8 cellular contexts compared by ENCODE assay signal in genomic region chr3:149042766-149043386, GRCh38. TPM values are rescaled to one million over a fixed set of nuclear protein-coding genes. Genes with fewer than 3 reads are reported as not detected.
DNase-seq lines count a peak whose midpoint lies in the region; ATAC-seq and TF ChIP-seq lines count a peak whose summit lies in the region.

No MANE protein-coding gene starts in this region.

- TF ChIP-seq CTCF in esophagus muscularis mucosa (IDR thresholded peaks at IDR 0.05) = no peak

- H3K9me3 Mint-ChIP-seq in immature natural killer cell = no peaks in the 10 kb centered on the region

- no peak overlapping the region for H3K27ac ChIP-seq in esophagus muscularis mucosa (replicated peaks in 1 of 4)

- WGBS in esophagus muscularis mucosa = 67% methylated on average over 1 of the region's 1 CpG

- H3K4me3 Mint-ChIP-seq in immature natural killer cell = peak overlapping the region; percentile 23 to 71 (median 59)

- no peak overlapping the region for H3K4me3 ChIP-seq in esophagus muscularis mucosa

- peaks cover 7 to 26% (median 24%) of the 10 kb centered on the region in 3 donors for H3K36me3 Mint-ChIP-seq in immature natural killer cell

- H3K36me3 ChIP-seq in esophagus muscularis mucosa = peaks cover 7 to 58% (median 36%) of the 10 kb centered on the region in 4 donors

- peak; percentile 93 for ATAC-seq in GM18517 (IDR thresholded peaks at IDR 0.05; ENCODE audit: unreplicated experiment)

- peaks cover 0 to 5% (median 0%) of the 10 kb centered on the region in 4 donors for H3K4me1 ChIP-seq in esophagus muscularis mucosa

- H3K27ac Mint-ChIP-seq in immature natural killer cell = peak overlapping the region; percentile 66 to 87 (median 81)

- H3K4me1 Mint-ChIP-seq in immature natural killer cell = peaks cover 20 to 33% of the 10 kb centered on the region in 2 donors

- H3K27me3 ChIP-seq in esophagus muscularis mucosa = no peaks in the 10 kb centered on the region

- DNase-seq in H4 (ENCODE audit: low spot score) (peak; percentile 25), NCI-H146 treated with DMSO at 0.1 percent for 48 hours (lab: John Stamatoyannopoulos, UW; ENCODE audit: unreplicated experiment) (peak; percentile 66), immature natural killer cell (peak in 2 of 3 donors; percentile 16 to 19), HT-29 (ENCODE audit: low spot score) (no peak), islet precursor cell (no peak), esophagus muscularis mucosa (ENCODE audit: extremely low spot score) (no peak), AML-193 (lab: John Stamatoyannopoulos, UW) (no peak)

- H3K9me3 ChIP-seq in esophagus muscularis mucosa = no peaks in the 10 kb centered on the region

- no peaks in the 10 kb centered on the region for H3K27me3 Mint-ChIP-seq in immature natural killer cell (ENCODE audit: low read depth in 3 of 3)

- no peak for TF ChIP-seq EP300 in esophagus muscularis mucosa (IDR thresholded peaks at IDR 0.05)

- intact Hi-C loops in esophagus muscularis mucosa (cut with DNase I) = no loop called here

- TF ChIP-seq POLR2A in esophagus muscularis mucosa (IDR thresholded peaks at IDR 0.05; ENCODE audit: low read depth) = no peak

RNA-seq across cellular contexts. Expression of gene HLTF, which starts 43.5 kb away (rescaled TPM):
- total RNA-seq in H4 (2014; rRNA removed; shearing (Covaris generic)) = 54.8 and 63.4 TPM in 2 replicates
- polyA plus RNA-seq in immature natural killer cell = 10 to 100 TPM; 13.0 to 33.8 (median 15.5) TPM
- not detected in 2 replicates for total RNA-seq in HT-29 (2014; rRNA removed; shearing (Covaris generic))
- 10 to 100 TPM; 13.3 to 26.2 (median 19.4) TPM for total RNA-seq in esophagus muscularis mucosa

RNA-seq across cellular contexts. Expression of gene GYG1, which starts 51.5 kb away (rescaled TPM):
- total RNA-seq in H4 (2014; rRNA removed; shearing (Covaris generic)) = 34.4 and 45.7 TPM in 2 replicates
- 100 to 1,000 TPM in 1 of 3 donors, 10 to 100 TPM in 2; 73.5 to 102 (median 91.8) TPM for polyA plus RNA-seq in immature natural killer cell
- 10.9 and 12.7 TPM in 2 replicates for total RNA-seq in HT-29 (2014; rRNA removed; shearing (Covaris generic))
- total RNA-seq in esophagus muscularis mucosa = 100 to 1,000 TPM; 101 to 177 (median 141) TPM

Comparison
In these comparisons a context has a peak if more than half of its experiments do, and no peak if none do; other contexts are left out.
1. DNase-seq: peak in H4 (single experiment), NCI-H146 treated with DMSO at 0.1 percent for 48 hours (single experiment) and immature natural killer cell (2 of 3); none in HT-29 (single experiment), islet precursor cell (single experiment), esophagus muscularis mucosa (single experiment) and AML-193 (0 of 2).
2. RNA of gene HLTF, which starts 43.5 kb away (total RNA-seq): 54.8 to 63.4 TPM in H4 and 13.3 to 26.2 TPM in esophagus muscularis mucosa; not detected in HT-29; every median in the first group is over 10 times any median in the second.